1 cellular context compared by ENCODE assay signal in the genomic region with DNA sequence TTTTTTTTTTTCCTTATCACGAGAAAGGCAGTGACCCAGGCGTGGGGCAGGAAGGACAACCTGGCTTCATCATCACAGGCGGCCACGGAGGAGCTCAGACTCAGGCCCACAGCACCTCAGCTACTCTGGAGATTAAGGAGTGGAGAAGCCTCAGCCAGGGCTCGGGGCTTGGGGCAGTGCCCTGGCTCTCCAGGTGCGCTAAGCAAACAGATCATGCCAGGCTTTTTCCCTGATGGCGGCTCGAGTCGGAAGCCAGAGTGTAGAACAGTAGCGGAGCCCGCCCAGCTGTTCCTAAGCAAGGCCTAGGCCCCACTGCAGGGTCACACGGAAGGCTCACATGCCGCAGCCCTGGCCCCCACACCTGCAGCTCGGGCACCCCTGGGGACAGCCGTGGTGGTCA.
TF ChIP-seq lines count a peak whose summit lies in the region.

No MANE protein-coding gene starts in this region.

TF ChIP-seq in WTC11, 78 proteins besides CTCF, POLR2A, EP300 and RAD21 (continued from another document):
- TF ChIP-seq, protein P1, sequence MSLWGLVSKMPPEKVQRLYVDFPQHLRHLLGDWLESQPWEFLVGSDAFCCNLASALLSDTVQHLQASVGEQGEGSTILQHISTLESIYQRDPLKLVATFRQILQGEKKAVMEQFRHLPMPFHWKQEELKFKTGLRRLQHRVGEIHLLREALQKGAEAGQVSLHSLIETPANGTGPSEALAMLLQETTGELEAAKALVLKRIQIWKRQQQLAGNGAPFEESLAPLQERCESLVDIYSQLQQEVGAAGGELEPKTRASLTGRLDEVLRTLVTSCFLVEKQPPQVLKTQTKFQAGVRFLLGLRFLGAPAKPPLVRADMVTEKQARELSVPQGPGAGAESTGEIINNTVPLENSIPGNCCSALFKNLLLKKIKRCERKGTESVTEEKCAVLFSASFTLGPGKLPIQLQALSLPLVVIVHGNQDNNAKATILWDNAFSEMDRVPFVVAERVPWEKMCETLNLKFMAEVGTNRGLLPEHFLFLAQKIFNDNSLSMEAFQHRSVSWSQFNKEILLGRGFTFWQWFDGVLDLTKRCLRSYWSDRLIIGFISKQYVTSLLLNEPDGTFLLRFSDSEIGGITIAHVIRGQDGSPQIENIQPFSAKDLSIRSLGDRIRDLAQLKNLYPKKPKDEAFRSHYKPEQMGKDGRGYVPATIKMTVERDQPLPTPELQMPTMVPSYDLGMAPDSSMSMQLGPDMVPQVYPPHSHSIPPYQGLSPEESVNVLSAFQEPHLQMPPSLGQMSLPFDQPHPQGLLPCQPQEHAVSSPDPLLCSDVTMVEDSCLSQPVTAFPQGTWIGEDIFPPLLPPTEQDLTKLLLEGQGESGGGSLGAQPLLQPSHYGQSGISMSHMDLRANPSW (CRISPR knock-in tag; conservative IDR thresholded peaks at IDR 0.05; ENCODE audit: low read depth): no peak
- no peak for TF ChIP-seq NFYB (CRISPR knock-in tag; conservative IDR thresholded peaks at IDR 0.05; ENCODE audit: low read depth)
- TF ChIP-seq ZNF138 (CRISPR knock-in tag; conservative IDR thresholded peaks at IDR 0.05): no peak
- no peak for TF ChIP-seq RORB (CRISPR knock-in tag; IDR thresholded peaks at IDR 0.05)
